Comparison of ENCODE assay signal across 17 cellular contexts in the genomic region with DNA sequence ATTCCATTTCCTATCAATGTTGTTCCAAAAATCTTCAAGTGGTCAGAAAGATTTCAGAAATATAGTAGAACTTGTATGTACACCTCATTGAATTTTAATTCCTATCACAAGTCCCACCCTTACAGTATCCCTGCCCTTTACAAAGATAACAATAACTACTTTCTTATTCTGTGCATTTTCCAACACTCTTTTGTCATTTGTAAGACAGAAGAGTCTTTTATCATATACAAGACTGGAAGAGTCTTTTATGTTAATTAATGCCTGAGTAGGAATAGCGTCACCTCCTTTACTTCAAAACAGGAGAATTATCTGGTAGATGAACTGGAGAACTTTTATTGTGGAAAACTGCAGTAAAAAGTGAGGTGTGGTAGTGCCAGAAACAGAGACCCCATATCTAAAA.
"Had no signal": no experiment of that assay in that cellular context is flagged by ENCODE, and none has a peak within 500 bp of the region (broad histone marks: within the 10 kb centered on the region; RNA-seq: fewer than 3 reads in every experiment).

No MANE protein-coding gene starts in this region.

- H3K4me1 ChIP-seq: esophagus squamous epithelium, tibial artery, upper lobe of left lung had no signal

- H3K27me3 Mint-ChIP-seq: effector memory CD8-positive, alpha-beta T cell; naive thymus-derived CD4-positive, alpha-beta T cell; progenitor cell of endocrine pancreas; stimulated activated memory B cell treated with anti-CD40 and anti-IgM and Interleukin-4, amounts not matched to agents 10 μg/mL and 1 μg/mL and 100 μg/mL, for 72 hours; stimulated activated naive CD8-positive, alpha-beta T cell treated with anti-CD3 and anti-CD28 coated beads, Interleukin-15, Interleukin-2, amounts not matched to agents 100 ng/mL and 50 ng/mL, for 24 hours had no signal

- H3K36me3 ChIP-seq: esophagus squamous epithelium, ovary, tibial artery, upper lobe of left lung had no signal

- H3K9me3 ChIP-seq: esophagus squamous epithelium, ovary, tibial artery, upper lobe of left lung had no signal

- H3K27ac ChIP-seq: esophagus squamous epithelium, ovary, tibial artery, upper lobe of left lung had no signal

- H3K27me3 ChIP-seq: esophagus squamous epithelium, ovary, tibial artery, upper lobe of left lung had no signal

- H3K27ac Mint-ChIP-seq: effector memory CD8-positive, alpha-beta T cell; naive thymus-derived CD4-positive, alpha-beta T cell; stimulated activated memory B cell treated with anti-CD40 and anti-IgM and Interleukin-4, amounts not matched to agents 10 μg/mL and 1 μg/mL and 100 μg/mL, for 72 hours; stimulated activated naive CD8-positive, alpha-beta T cell treated with anti-CD3 and anti-CD28 coated beads, Interleukin-15, Interleukin-2, amounts not matched to agents 100 ng/mL and 50 ng/mL, for 24 hours had no signal

- H3K4me3 ChIP-seq: esophagus squamous epithelium, ovary, tibial artery, upper lobe of left lung had no signal

- H3K4me1 Mint-ChIP-seq: naive thymus-derived CD4-positive, alpha-beta T cell; stimulated activated memory B cell treated with anti-CD40 and anti-IgM and Interleukin-4, amounts not matched to agents 10 μg/mL and 1 μg/mL and 100 μg/mL, for 72 hours had no signal

- ATAC-seq: effector memory CD8-positive, alpha-beta T cell; naive thymus-derived CD4-positive, alpha-beta T cell; right cardiac atrium; stimulated activated memory B cell treated with anti-CD40 and anti-IgM and Interleukin-4, amounts not matched to agents 10 μg/mL and 1 μg/mL and 100 μg/mL, for 72 hours had no signal

- DNase-seq: effector memory CD8-positive, alpha-beta T cell; esophagus squamous epithelium; head of caudate nucleus; hypothalamus; kidney glomerular epithelial cell; mesendoderm; naive thymus-derived CD4-positive, alpha-beta T cell; nephron progenitor cell; ovary; right cardiac atrium; stimulated activated CD4-positive, alpha-beta T cell treated with anti-CD3 and anti-CD28 coated beads, Interleukin-1b, Interleukin-23, amount 100 ng/mL, for 48 hours; stimulated activated CD4-positive, alpha-beta T cell treated with anti-CD3 and anti-CD28 coated beads, Interleukin-4, amount 100 ng/mL, for 24 hours; tibial artery; upper lobe of left lung had no signal

- H3K4me3 Mint-ChIP-seq: effector memory CD8-positive, alpha-beta T cell; naive thymus-derived CD4-positive, alpha-beta T cell; nephron progenitor cell; stimulated activated memory B cell treated with anti-CD40 and anti-IgM and Interleukin-4, amounts not matched to agents 10 μg/mL and 1 μg/mL and 100 μg/mL, for 72 hours; stimulated activated naive CD8-positive, alpha-beta T cell treated with anti-CD3 and anti-CD28 coated beads, Interleukin-15, Interleukin-2, amounts not matched to agents 100 ng/mL and 50 ng/mL, for 24 hours had no signal

- H3K36me3 Mint-ChIP-seq: naive thymus-derived CD4-positive, alpha-beta T cell; stimulated activated memory B cell treated with anti-CD40 and anti-IgM and Interleukin-4, amounts not matched to agents 10 μg/mL and 1 μg/mL and 100 μg/mL, for 72 hours had no signal
